ENCODE assay signal across 1 cellular context in the genomic region with DNA sequence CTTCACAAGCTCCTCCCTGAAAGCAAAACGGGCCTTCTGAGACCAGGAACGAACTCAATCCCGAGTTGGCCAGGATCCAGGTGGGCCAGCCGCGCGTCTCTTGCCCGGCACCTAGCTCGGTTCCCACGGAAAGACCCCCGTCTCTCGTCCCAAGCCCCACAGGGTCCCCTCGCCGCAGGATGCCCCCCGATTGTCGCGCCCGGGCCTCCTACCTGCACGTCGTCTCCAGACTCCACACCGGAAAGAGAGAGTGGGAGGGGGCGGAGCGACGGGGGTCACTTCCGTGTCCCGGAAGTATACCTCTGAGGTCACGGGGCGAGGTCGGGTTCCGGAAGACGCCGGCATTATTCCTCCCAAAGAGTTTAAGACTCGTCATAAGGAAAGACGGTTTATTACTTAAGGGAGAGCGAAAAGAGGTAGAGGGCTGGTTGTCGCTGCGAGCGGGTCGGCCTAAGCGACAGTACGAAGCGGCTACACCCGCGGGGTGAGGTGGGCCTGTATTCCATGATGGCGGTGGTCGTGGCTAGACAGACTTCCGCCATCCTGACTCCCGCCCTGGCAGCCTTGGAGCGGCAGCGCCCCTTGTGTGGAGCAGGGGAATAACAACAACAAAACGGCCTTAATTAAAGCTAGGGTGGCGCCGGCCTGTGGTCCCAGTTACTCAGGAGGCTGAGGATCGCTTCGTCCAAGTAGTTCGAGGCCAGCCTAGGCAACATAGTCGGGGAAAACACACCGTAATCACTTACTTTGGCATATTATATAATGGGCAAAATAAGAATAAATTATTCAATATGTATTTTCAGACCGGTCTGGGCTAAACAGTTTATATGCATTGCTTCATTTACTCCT.
TF ChIP-seq lines count a peak whose summit lies in the region.

A gene (minus strand): TSS at position 249 of the 849 bp plus-strand sequence. CDS start 2,006 bp downstream, outside the sequence.

TF ChIP-seq in WTC11, 78 proteins besides CTCF, POLR2A, EP300 and RAD21 (continued from another document and continues in another):
- TF ChIP-seq, protein P1, sequence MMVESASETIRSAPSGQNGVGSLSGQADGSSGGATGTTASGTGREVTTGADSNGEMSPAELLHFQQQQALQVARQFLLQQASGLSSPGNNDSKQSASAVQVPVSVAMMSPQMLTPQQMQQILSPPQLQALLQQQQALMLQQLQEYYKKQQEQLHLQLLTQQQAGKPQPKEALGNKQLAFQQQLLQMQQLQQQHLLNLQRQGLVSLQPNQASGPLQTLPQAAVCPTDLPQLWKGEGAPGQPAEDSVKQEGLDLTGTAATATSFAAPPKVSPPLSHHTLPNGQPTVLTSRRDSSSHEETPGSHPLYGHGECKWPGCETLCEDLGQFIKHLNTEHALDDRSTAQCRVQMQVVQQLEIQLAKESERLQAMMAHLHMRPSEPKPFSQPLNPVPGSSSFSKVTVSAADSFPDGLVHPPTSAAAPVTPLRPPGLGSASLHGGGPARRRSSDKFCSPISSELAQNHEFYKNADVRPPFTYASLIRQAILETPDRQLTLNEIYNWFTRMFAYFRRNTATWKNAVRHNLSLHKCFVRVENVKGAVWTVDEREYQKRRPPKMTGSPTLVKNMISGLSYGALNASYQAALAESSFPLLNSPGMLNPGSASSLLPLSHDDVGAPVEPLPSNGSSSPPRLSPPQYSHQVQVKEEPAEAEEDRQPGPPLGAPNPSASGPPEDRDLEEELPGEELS (CRISPR knock-in tag; IDR thresholded peaks at IDR 0.05) = peak; percentile 58; the same call in 1 of the 2 replicates
- TF ChIP-seq SMAD3 (CRISPR knock-in tag; IDR thresholded peaks at IDR 0.05; ENCODE audit: borderline replicate concordance) = no peak
- TF ChIP-seq CBFB (CRISPR knock-in tag; IDR thresholded peaks at IDR 0.05; ENCODE audit: low read depth) = no peak
- TF ChIP-seq, protein P2, sequence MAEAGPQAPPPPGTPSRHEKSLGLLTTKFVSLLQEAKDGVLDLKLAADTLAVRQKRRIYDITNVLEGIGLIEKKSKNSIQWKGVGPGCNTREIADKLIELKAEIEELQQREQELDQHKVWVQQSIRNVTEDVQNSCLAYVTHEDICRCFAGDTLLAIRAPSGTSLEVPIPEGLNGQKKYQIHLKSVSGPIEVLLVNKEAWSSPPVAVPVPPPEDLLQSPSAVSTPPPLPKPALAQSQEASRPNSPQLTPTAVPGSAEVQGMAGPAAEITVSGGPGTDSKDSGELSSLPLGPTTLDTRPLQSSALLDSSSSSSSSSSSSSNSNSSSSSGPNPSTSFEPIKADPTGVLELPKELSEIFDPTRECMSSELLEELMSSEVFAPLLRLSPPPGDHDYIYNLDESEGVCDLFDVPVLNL (CRISPR knock-in tag; IDR thresholded peaks at IDR 0.05; ENCODE audit: borderline replicate concordance, low read depth) = no peak
- TF ChIP-seq, protein P3, sequence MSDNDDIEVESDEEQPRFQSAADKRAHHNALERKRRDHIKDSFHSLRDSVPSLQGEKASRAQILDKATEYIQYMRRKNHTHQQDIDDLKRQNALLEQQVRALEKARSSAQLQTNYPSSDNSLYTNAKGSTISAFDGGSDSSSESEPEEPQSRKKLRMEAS (CRISPR knock-in tag; IDR thresholded peaks at IDR 0.05) = peak; percentile 94
- TF ChIP-seq ATF1 (CRISPR knock-in tag; IDR thresholded peaks at IDR 0.05) = no peak
- TF ChIP-seq TEAD1 (CRISPR knock-in tag; IDR thresholded peaks at IDR 0.05) = peak; percentile 64
- peak; percentile 75; the same call in 1 of the 2 replicates for TF ChIP-seq MYBL2 (CRISPR knock-in tag; IDR thresholded peaks at IDR 0.05)
- TF ChIP-seq, protein P4, sequence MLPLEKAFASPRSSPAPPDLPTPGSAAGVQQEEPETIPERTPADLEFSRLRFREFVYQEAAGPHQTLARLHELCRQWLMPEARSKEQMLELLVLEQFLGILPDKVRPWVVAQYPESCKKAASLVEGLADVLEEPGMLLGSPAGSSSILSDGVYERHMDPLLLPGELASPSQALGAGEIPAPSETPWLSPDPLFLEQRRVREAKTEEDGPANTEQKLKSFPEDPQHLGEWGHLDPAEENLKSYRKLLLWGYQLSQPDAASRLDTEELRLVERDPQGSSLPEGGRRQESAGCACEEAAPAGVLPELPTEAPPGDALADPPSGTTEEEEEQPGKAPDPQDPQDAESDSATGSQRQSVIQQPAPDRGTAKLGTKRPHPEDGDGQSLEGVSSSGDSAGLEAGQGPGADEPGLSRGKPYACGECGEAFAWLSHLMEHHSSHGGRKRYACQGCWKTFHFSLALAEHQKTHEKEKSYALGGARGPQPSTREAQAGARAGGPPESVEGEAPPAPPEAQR (CRISPR knock-in tag; IDR thresholded peaks at IDR 0.05) = 0 out of 2 replicates have a peak, but pooled peaks have one; percentile 2
- TF ChIP-seq, protein P5, sequence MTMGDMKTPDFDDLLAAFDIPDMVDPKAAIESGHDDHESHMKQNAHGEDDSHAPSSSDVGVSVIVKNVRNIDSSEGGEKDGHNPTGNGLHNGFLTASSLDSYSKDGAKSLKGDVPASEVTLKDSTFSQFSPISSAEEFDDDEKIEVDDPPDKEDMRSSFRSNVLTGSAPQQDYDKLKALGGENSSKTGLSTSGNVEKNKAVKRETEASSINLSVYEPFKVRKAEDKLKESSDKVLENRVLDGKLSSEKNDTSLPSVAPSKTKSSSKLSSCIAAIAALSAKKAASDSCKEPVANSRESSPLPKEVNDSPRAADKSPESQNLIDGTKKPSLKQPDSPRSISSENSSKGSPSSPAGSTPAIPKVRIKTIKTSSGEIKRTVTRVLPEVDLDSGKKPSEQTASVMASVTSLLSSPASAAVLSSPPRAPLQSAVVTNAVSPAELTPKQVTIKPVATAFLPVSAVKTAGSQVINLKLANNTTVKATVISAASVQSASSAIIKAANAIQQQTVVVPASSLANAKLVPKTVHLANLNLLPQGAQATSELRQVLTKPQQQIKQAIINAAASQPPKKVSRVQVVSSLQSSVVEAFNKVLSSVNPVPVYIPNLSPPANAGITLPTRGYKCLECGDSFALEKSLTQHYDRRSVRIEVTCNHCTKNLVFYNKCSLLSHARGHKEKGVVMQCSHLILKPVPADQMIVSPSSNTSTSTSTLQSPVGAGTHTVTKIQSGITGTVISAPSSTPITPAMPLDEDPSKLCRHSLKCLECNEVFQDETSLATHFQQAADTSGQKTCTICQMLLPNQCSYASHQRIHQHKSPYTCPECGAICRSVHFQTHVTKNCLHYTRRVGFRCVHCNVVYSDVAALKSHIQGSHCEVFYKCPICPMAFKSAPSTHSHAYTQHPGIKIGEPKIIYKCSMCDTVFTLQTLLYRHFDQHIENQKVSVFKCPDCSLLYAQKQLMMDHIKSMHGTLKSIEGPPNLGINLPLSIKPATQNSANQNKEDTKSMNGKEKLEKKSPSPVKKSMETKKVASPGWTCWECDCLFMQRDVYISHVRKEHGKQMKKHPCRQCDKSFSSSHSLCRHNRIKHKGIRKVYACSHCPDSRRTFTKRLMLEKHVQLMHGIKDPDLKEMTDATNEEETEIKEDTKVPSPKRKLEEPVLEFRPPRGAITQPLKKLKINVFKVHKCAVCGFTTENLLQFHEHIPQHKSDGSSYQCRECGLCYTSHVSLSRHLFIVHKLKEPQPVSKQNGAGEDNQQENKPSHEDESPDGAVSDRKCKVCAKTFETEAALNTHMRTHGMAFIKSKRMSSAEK (CRISPR knock-in tag; IDR thresholded peaks at IDR 0.05; ENCODE audit: borderline replicate concordance) = 0 out of 2 replicates have a peak, but pooled peaks have one; percentile 39
- TF ChIP-seq, protein P6, sequence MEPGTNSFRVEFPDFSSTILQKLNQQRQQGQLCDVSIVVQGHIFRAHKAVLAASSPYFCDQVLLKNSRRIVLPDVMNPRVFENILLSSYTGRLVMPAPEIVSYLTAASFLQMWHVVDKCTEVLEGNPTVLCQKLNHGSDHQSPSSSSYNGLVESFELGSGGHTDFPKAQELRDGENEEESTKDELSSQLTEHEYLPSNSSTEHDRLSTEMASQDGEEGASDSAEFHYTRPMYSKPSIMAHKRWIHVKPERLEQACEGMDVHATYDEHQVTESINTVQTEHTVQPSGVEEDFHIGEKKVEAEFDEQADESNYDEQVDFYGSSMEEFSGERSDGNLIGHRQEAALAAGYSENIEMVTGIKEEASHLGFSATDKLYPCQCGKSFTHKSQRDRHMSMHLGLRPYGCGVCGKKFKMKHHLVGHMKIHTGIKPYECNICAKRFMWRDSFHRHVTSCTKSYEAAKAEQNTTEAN (CRISPR knock-in tag; IDR thresholded peaks at IDR 0.05) = no peak
- no peak for TF ChIP-seq OVOL2 (CRISPR knock-in tag; IDR thresholded peaks at IDR 0.05; ENCODE audit: borderline replicate concordance)
- TF ChIP-seq, protein P7, sequence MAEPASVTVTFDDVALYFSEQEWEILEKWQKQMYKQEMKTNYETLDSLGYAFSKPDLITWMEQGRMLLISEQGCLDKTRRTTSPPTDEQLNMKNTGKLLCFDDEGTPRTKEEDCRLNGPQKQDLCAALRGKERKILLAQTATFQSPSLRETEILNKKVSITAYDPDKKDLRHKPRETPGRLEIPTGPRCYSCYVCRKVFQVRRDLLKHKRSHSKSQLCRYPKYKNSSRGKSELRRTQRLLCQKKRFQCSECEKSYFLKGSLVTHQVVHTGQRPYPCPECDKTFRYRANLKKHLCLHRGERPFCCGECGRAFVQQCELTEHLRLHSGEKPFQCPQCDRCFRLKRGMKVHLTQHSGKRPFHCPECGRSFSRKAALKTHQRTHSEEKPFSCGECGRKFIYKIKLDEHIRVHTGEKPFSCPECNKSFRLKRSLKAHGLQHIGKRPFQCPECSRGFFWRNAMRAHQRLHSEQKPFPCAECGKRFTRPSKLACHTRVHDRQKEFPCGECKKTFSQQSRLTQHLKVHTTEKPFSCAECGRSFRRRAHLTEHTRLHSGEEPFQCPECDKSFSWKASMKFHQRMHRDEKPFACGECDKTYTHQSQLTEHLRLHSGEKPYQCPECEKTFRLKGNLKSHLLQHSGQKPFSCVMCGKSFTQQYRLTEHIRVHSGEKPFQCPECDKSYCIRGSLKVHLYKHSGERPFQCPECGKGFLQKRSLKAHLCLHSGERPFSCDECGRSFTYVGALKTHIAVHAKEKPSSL (CRISPR knock-in tag; conservative IDR thresholded peaks at IDR 0.05) = peak; percentile 29; the same call in 1 of the 2 replicates
- no peak; the same call in 1 of the 2 replicates for TF ChIP-seq CREB1 (CRISPR knock-in tag; IDR thresholded peaks at IDR 0.05)
- TF ChIP-seq SP1 (CRISPR knock-in tag; conservative IDR thresholded peaks at IDR 0.05) = peak; percentile 86
- no peak for TF ChIP-seq ZNF396 (CRISPR knock-in tag; IDR thresholded peaks at IDR 0.05; ENCODE audit: borderline replicate concordance)
- TF ChIP-seq, protein P8, sequence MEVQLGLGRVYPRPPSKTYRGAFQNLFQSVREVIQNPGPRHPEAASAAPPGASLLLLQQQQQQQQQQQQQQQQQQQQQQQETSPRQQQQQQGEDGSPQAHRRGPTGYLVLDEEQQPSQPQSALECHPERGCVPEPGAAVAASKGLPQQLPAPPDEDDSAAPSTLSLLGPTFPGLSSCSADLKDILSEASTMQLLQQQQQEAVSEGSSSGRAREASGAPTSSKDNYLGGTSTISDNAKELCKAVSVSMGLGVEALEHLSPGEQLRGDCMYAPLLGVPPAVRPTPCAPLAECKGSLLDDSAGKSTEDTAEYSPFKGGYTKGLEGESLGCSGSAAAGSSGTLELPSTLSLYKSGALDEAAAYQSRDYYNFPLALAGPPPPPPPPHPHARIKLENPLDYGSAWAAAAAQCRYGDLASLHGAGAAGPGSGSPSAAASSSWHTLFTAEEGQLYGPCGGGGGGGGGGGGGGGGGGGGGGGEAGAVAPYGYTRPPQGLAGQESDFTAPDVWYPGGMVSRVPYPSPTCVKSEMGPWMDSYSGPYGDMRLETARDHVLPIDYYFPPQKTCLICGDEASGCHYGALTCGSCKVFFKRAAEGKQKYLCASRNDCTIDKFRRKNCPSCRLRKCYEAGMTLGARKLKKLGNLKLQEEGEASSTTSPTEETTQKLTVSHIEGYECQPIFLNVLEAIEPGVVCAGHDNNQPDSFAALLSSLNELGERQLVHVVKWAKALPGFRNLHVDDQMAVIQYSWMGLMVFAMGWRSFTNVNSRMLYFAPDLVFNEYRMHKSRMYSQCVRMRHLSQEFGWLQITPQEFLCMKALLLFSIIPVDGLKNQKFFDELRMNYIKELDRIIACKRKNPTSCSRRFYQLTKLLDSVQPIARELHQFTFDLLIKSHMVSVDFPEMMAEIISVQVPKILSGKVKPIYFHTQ (CRISPR knock-in tag; IDR thresholded peaks at IDR 0.05) = no peak
- peak; percentile 76; the same call in 1 of the 2 replicates for TF ChIP-seq GABPB1 (CRISPR knock-in tag; IDR thresholded peaks at IDR 0.05)
- TF ChIP-seq JUN (CRISPR knock-in tag; IDR thresholded peaks at IDR 0.05) = peak; percentile 91; the same call in 1 of the 2 replicates
- TF ChIP-seq, protein P9, sequence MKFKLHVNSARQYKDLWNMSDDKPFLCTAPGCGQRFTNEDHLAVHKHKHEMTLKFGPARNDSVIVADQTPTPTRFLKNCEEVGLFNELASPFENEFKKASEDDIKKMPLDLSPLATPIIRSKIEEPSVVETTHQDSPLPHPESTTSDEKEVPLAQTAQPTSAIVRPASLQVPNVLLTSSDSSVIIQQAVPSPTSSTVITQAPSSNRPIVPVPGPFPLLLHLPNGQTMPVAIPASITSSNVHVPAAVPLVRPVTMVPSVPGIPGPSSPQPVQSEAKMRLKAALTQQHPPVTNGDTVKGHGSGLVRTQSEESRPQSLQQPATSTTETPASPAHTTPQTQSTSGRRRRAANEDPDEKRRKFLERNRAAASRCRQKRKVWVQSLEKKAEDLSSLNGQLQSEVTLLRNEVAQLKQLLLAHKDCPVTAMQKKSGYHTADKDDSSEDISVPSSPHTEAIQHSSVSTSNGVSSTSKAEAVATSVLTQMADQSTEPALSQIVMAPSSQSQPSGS (CRISPR knock-in tag; IDR thresholded peaks at IDR 0.05; ENCODE audit: borderline replicate concordance, low read depth) = no peak
- TF ChIP-seq, protein P10, sequence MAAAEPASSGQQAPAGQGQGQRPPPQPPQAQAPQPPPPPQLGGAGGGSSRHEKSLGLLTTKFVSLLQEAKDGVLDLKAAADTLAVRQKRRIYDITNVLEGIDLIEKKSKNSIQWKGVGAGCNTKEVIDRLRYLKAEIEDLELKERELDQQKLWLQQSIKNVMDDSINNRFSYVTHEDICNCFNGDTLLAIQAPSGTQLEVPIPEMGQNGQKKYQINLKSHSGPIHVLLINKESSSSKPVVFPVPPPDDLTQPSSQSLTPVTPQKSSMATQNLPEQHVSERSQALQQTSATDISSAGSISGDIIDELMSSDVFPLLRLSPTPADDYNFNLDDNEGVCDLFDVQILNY (CRISPR knock-in tag; IDR thresholded peaks at IDR 0.05) = peak; percentile 74
- TF ChIP-seq ETV6 (CRISPR knock-in tag; IDR thresholded peaks at IDR 0.05) = peak; percentile 66; the same call in 1 of the 2 replicates
- TF ChIP-seq, protein P11, sequence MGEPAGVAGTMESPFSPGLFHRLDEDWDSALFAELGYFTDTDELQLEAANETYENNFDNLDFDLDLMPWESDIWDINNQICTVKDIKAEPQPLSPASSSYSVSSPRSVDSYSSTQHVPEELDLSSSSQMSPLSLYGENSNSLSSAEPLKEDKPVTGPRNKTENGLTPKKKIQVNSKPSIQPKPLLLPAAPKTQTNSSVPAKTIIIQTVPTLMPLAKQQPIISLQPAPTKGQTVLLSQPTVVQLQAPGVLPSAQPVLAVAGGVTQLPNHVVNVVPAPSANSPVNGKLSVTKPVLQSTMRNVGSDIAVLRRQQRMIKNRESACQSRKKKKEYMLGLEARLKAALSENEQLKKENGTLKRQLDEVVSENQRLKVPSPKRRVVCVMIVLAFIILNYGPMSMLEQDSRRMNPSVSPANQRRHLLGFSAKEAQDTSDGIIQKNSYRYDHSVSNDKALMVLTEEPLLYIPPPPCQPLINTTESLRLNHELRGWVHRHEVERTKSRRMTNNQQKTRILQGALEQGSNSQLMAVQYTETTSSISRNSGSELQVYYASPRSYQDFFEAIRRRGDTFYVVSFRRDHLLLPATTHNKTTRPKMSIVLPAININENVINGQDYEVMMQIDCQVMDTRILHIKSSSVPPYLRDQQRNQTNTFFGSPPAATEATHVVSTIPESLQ (CRISPR knock-in tag; IDR thresholded peaks at IDR 0.05) = no peak
- TF ChIP-seq NFE2L1 (CRISPR knock-in tag; IDR thresholded peaks at IDR 0.05) = no peak
